Comparison of ENCODE assay signal across 22 cellular contexts in the genomic region with DNA sequence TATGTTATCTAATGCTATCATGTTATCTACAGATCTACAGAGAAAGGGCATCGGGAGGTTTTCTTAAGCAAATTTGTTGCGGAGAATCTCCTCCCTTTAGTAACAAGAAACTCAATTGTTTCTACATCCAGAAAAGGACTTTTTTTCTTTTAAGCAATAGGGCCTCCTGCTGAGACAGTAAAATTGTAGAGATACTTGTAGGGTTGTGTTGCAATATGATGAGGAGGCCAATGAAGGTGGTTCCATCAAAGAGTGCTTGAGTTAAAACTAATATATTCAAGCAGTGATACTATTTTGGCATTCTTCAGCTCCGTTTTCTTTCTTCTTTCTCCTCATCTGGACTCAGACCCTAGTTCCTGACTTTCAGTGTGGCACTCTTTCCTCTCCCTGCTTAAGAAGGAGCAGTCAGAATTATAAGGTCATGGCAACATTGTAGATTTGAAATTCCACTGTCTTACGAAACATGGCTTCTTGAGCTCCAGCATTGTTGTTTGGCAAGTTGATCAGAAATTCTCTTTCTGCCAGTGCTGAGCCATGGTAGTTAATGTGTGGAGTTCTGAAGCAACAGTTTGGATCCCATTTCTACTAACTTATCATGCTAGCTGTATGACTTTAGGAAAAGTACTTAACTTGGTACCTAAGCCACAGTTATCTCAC.
DNase-seq lines count a peak whose midpoint lies in the region; ATAC-seq and TF ChIP-seq lines count a peak whose summit lies in the region.
"Had no signal": no experiment of that assay in that cellular context is flagged by ENCODE, and none has a peak within 500 bp of the region (broad histone marks: within the 10 kb centered on the region; RNA-seq: fewer than 3 reads in every experiment).

No MANE protein-coding gene starts in this region.

- no peak overlapping the region for H2AK5ac ChIP-seq in mesendoderm (ENCODE audit: low read length)

- H3K4me2 ChIP-seq in mesendoderm (ENCODE audit: low read length), result no peak overlapping the region

- no peak overlapping the region for H3K23ac ChIP-seq in mesendoderm (ENCODE audit: low read length)

- H2BK15ac ChIP-seq in mesendoderm (replicated peaks; ENCODE audit: low read depth), result no peak overlapping the region

- no peak overlapping the region for H2BK120ac ChIP-seq in mesendoderm (ENCODE audit: low read depth, low read length)

- TF ChIP-seq POLR2A in NB4 (IDR thresholded peaks at IDR 0.05; ENCODE audit: extremely low read depth, insufficient read length) (no peak), suprapubic skin (IDR thresholded peaks at IDR 0.05) (no peak)

- H3K4me1 ChIP-seq in mesendoderm (ENCODE audit: control insufficient read depth, low read depth, low read length) (peaks cover 6% of the 10 kb centered on the region), suprapubic skin (peaks cover 9% of the 10 kb centered on the region)
- H3K4me1 ChIP-seq: Caco-2, colonic mucosa, spleen, upper lobe of left lung had no signal

- ATAC-seq in GM21526 (IDR thresholded peaks at IDR 0.05; ENCODE audit: low FRiP score, unreplicated experiment) (no peak), HG02610 (IDR thresholded peaks at IDR 0.05; ENCODE audit: unreplicated experiment) (no peak)
- ATAC-seq: HCT116 had no signal

- H3K27ac ChIP-seq in epithelial cell of prostate (peak overlapping the region; percentile 22), mesendoderm (ENCODE audit: low read depth, low read length) (no peak overlapping the region), suprapubic skin (peak overlapping the region; percentile 29)
- H3K27ac ChIP-seq: colonic mucosa, RWPE1, spleen had no signal

- no CpG with 5 or more reads among the region's 4 CpGs for WGBS in mesendoderm (ENCODE audit: extremely low coverage, insufficient coverage, low lambda C conversion rate)
- 74% methylated on average over 4 of the region's 4 CpGs for WGBS in suprapubic skin

- H3K79me1 ChIP-seq in mesendoderm (ENCODE audit: low read length), result no peaks in the 10 kb centered on the region

- no peak overlapping the region for H4K8ac ChIP-seq in mesendoderm (ENCODE audit: low read depth, low read length)

- no peak for TF ChIP-seq EP300 in suprapubic skin (IDR thresholded peaks at IDR 0.05)

- H3K18ac ChIP-seq in mesendoderm (ENCODE audit: low read length), result no peak overlapping the region

- H3K27me3 ChIP-seq in mesendoderm (ENCODE audit: insufficient read depth, low read length, poor library complexity), result no peaks in the 10 kb centered on the region
- H3K27me3 ChIP-seq in suprapubic skin, result no peaks in the 10 kb centered on the region
- H3K27me3 ChIP-seq: colonic mucosa, spleen, upper lobe of left lung had no signal

- DNase-seq in NB4 (ENCODE audit: low read depth), result peak; percentile 2
- DNase-seq in epithelial cell of prostate (ENCODE audit: low read depth, low spot score), result no peak
- peak; percentile 5 for DNase-seq in mesendoderm
- no peak for DNase-seq in suprapubic skin (ENCODE audit: low spot score in 2 of 2)
- DNase-seq in activated T-cell treated with anti-CD3 and anti-CD28 coated beads for 4 hours, result no peak
- DNase-seq: activated CD4-positive, CD25-positive, alpha-beta regulatory T cell treated with anti-CD3 and anti-CD28 coated beads, Interleukin-2, amount 50 U/mL, for 72 hours; activated naive CD8-positive, alpha-beta T cell treated with anti-CD3 and anti-CD28 coated beads for 36 hours; Caco-2; colonic mucosa; Kasumi-1; midbrain; NCI-H1105 treated with DMSO at 0.1 percent for 48 hours; NCI-H526; spleen; stimulated activated CD4-positive, alpha-beta T cell treated with anti-CD3 and anti-CD28 coated beads, Interleukin-4, amount 100 ng/mL, for 4 hours; stimulated activated naive CD8-positive, alpha-beta T cell treated with anti-CD3 and anti-CD28 coated beads, Interleukin-15, amount 100 ng/mL, for 72 hours; T1000; upper lobe of left lung had no signal

- no peaks in the 10 kb centered on the region for H3K9me3 ChIP-seq in suprapubic skin
- H3K9me3 ChIP-seq: Caco-2, colonic mucosa, spleen, upper lobe of left lung had no signal

- H3K4me3 ChIP-seq in NB4 (ENCODE audit: low read depth, low read length) (no peak overlapping the region), mesendoderm (ENCODE audit: low read length) (no peak overlapping the region), suprapubic skin (no peak overlapping the region)
- H3K4me3 ChIP-seq: colonic mucosa, spleen, upper lobe of left lung had no signal

- no peak overlapping the region for H3K56ac ChIP-seq in mesendoderm (ENCODE audit: low read length)

- no peak for TF ChIP-seq CTCF in NB4 (IDR thresholded peaks at IDR 0.05; ENCODE audit: low read depth, low read length)
- no peak for TF ChIP-seq CTCF in suprapubic skin (IDR thresholded peaks at IDR 0.05)

- H3K9ac ChIP-seq in mesendoderm (ENCODE audit: low read length), result no peak overlapping the region

- no peak overlapping the region for H2BK5ac ChIP-seq in mesendoderm (ENCODE audit: low read length)

- H3K36me3 ChIP-seq in mesendoderm (ENCODE audit: control insufficient read depth, insufficient read depth, low read length), result no peaks in the 10 kb centered on the region
- H3K36me3 ChIP-seq in suprapubic skin, result no peaks in the 10 kb centered on the region
- H3K36me3 ChIP-seq: colonic mucosa, spleen, upper lobe of left lung had no signal

- H3K4ac ChIP-seq in mesendoderm (ENCODE audit: low read depth, low read length), result no peak overlapping the region

- H3K79me2 ChIP-seq in mesendoderm (ENCODE audit: control insufficient read depth, insufficient read depth, low read length), result no peaks in the 10 kb centered on the region

- H4K5ac ChIP-seq in mesendoderm (ENCODE audit: low read length), result no peak overlapping the region

Comparison
In these comparisons a context has a peak if more than half of its experiments do, and no peak if none do; other contexts are left out.
1. DNase-seq: peak in NB4 (single experiment) and mesendoderm (single experiment); none in epithelial cell of prostate (single experiment), suprapubic skin (0 of 2) and activated T-cell treated with anti-CD3 and anti-CD28 coated beads for 4 hours (single experiment).